14 cellular contexts compared by ENCODE assay signal in the genomic region with DNA sequence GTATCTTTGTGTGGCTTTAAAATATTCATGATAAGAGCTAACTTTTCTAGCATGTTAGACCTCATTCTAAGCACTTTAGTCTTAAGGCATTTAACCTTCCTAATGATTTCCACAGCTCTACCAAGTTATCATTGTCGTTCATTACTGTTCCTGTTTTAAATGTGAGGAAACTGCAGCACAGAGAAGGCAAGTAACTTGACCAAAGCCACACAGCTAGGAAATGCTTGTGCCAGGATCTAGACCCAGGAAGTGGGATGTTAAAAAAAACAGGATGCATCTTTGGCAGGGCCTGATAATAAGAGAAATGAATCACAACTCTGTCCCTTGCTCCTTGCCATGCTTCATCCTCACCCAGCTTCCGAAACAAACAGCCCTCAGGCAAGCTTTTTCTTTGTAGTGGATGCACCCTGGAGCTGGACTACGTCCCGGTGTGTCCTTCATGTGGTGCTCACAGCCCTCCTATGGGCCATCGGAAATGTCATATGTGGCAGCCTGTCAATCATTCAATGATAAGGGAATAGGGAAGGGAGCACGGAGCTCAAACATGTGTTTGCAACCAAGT.
DNase-seq lines count a peak whose midpoint lies in the region; ATAC-seq and TF ChIP-seq lines count a peak whose summit lies in the region.
"Had no signal": no experiment of that assay in that cellular context is flagged by ENCODE, and none has a peak within 500 bp of the region (broad histone marks: within the 10 kb centered on the region; RNA-seq: fewer than 3 reads in every experiment).

No MANE protein-coding gene starts in this region.

- H3K9me2 ChIP-seq in PC-3 (replicated peaks; ENCODE audit: low read length), result no peaks in the 10 kb centered on the region

- H3K36me3 ChIP-seq in HEK293 (ENCODE audit: control insufficient read depth in 2 of 2, insufficient read depth in 1 of 2, low read length in 2 of 2) (no peaks in the 10 kb centered on the region), PC-3 (ENCODE audit: low read depth, low read length) (no peaks in the 10 kb centered on the region), body of pancreas (replicated peaks in 1 of 2; ENCODE audit: insufficient read depth in 1 of 2, low read depth in 2 of 2) (no peaks in the 10 kb centered on the region)

- H3F3A ChIP-seq in PC-3 (ENCODE audit: low read length, unreplicated experiment), result no peaks in the 10 kb centered on the region

- no peak overlapping the region for H3K4me3 ChIP-seq in HEK293 (ENCODE audit: low read depth, low read length)
- no peak overlapping the region for H3K4me3 ChIP-seq in PC-3 (ENCODE audit: low read length)
- no peak overlapping the region for H3K4me3 ChIP-seq in epithelial cell of esophagus (ENCODE audit: low read length)
- H3K4me3 ChIP-seq in body of pancreas, result no peak overlapping the region
- H3K4me3 ChIP-seq: GM23338 had no signal

- CTCF ChIA-PET in HEK293 (lab: Yijun Ruan, JAX), result interaction anchor here (1.1 to 1.2 kb wide), 2 partner anchors 234 to 330 kb away, joined by 3 to 4 read pairs; no protein-coding TSS in a partner anchor
- CTCF ChIA-PET in PC-3 (lab: Charles Lee), result no interaction called here

- no TSS peak for BruUV-seq in PC-3 (replicated peaks; lab: Mats Ljungman, UMichigan)

- H3K27me3 ChIP-seq in PC-3 (ENCODE audit: low read length) (no peaks in the 10 kb centered on the region), body of pancreas (no peaks in the 10 kb centered on the region)

- H3K79me2 ChIP-seq in PC-3 (ENCODE audit: low read length), result no peaks in the 10 kb centered on the region

- POLR2A ChIA-PET in HEK293 (lab: Yijun Ruan, JAX) (no interaction called here), PC-3 (lab: Charles Lee; ENCODE audit: unreplicated experiment) (no interaction called here)

- H3K4me2 ChIP-seq in PC-3 (ENCODE audit: low read length), result no peak overlapping the region
- H3K4me2 ChIP-seq: GM23338 had no signal

- DNase-seq in Daoy (ENCODE audit: low read depth) (peak; percentile 32), PC-3 (peak; percentile 94), epithelial cell of esophagus (ENCODE audit: low read depth) (peak; percentile 41), body of pancreas (no peak), AG08396 (ENCODE audit: low spot score) (no peak)
- DNase-seq: ACHN; C1 segment of cervical spinal cord; CD4-positive, alpha-beta T cell; DMS153; DMS79 treated with DMSO at 0.1 percent for 48 hours; H7 had no signal

- no peaks in the 10 kb centered on the region for H4K20me1 ChIP-seq in PC-3 (ENCODE audit: low read length)

- no peaks in the 10 kb centered on the region for H3K9me3 ChIP-seq in HEK293 (ENCODE audit: control insufficient read depth, insufficient read depth, low read depth, low read length)
- H3K9me3 ChIP-seq in PC-3 (ENCODE audit: low read length), result no peaks in the 10 kb centered on the region
- no peaks in the 10 kb centered on the region for H3K9me3 ChIP-seq in body of pancreas

- no peak for TF ChIP-seq POLR2A in body of pancreas (IDR thresholded peaks at IDR 0.05)

- 79 to 91% methylated on average over 6 of the region's 6 CpGs for WGBS in body of pancreas, 2 donors

- ATAC-seq in PC-3 (peak; percentile 93), GM21717 (IDR thresholded peaks at IDR 0.05; ENCODE audit: unreplicated experiment) (no peak), body of pancreas (no peak)
- ATAC-seq: GM23338 had no signal

- no peak overlapping the region for H2AFZ ChIP-seq in PC-3 (ENCODE audit: low read length)
- H2AFZ ChIP-seq: GM23338 had no signal

- intact Hi-C loops in PC-3 (cut with micrococcal nuclease), result loop anchor here (2.0 kb wide), 1 partner anchor 54 kb away; no protein-coding TSS in a partner anchor
- intact Hi-C loops in body of pancreas (cut with DNase I), result no loop called here

- no peak overlapping the region for H3K9ac ChIP-seq in PC-3 (ENCODE audit: low read length)

- H3K4me1 ChIP-seq in HEK293 (ENCODE audit: control insufficient read depth, insufficient read depth, low read length) (peaks cover 6% of the 10 kb centered on the region), PC-3 (ENCODE audit: insufficient read depth, low read length) (peaks cover 31% of the 10 kb centered on the region), body of pancreas (peaks cover 11% of the 10 kb centered on the region)

- H3K27ac ChIP-seq in HEK293 (ENCODE audit: extremely low read depth, low read depth, low read length), result no peak overlapping the region
- peak overlapping the region; percentile 47 for H3K27ac ChIP-seq in PC-3 (ENCODE audit: low read length)
- no peak overlapping the region for H3K27ac ChIP-seq in body of pancreas

- no peak for TF ChIP-seq CTCF in HEK293 (tag by site-specific recombination; IDR thresholded peaks at IDR 0.05)
- TF ChIP-seq CTCF in PC-3 (conservative IDR thresholded peaks at IDR 0.05; ENCODE audit: low read depth, low read length), result no peak
- TF ChIP-seq CTCF in epithelial cell of esophagus (IDR thresholded peaks at IDR 0.05; ENCODE audit: insufficient read depth, low read depth, low read length, missing control alignments), result no peak
- no peak for TF ChIP-seq CTCF in body of pancreas (IDR thresholded peaks at IDR 0.05)

TF ChIP-seq in HEK293, 187 proteins besides CTCF, POLR2A, EP300 and RAD21:
- TF ChIP-seq, protein P1, sequence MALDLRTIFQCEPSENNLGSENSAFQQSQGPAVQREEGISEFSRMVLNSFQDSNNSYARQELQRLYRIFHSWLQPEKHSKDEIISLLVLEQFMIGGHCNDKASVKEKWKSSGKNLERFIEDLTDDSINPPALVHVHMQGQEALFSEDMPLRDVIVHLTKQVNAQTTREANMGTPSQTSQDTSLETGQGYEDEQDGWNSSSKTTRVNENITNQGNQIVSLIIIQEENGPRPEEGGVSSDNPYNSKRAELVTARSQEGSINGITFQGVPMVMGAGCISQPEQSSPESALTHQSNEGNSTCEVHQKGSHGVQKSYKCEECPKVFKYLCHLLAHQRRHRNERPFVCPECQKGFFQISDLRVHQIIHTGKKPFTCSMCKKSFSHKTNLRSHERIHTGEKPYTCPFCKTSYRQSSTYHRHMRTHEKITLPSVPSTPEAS (tag by site-specific recombination; IDR thresholded peaks at IDR 0.05), result no peak
- TF ChIP-seq ZNF302 (tag by site-specific recombination; IDR thresholded peaks at IDR 0.05; ENCODE audit: low read depth), result no peak
- peak; percentile 22; the same call in 1 of the 2 replicates for TF ChIP-seq ZNF768 (tag by site-specific recombination; IDR thresholded peaks at IDR 0.05)
- no peak for TF ChIP-seq ATF2 (tag by site-specific recombination; IDR thresholded peaks at IDR 0.05; ENCODE audit: low read depth)
- TF ChIP-seq ZSCAN16 (tag by site-specific recombination; IDR thresholded peaks at IDR 0.05), result no peak
- no peak for TF ChIP-seq ZNF239 (tag by site-specific recombination; IDR thresholded peaks at IDR 0.05)
- no peak for TF ChIP-seq SETDB1 (IDR thresholded peaks at IDR 0.05; ENCODE audit: insufficient read length, low read length)
- TF ChIP-seq, protein P2, sequence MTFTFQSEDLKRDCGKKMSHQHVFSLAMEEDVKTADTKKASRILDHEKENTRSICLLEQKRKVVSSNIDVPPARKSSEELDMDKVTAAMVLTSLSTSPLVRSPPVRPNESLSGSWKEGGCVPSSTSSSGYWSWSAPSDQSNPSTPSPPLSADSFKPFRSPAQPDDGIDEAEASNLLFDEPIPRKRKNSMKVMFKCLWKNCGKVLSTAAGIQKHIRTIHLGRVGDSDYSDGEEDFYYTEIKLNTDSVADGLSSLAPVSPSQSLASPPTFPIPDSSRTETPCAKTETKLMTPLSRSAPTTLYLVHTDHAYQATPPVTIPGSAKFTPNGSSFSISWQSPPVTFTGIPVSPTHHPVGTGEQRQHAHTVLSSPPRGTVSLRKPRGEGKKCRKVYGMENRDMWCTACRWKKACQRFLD (tag by site-specific recombination; IDR thresholded peaks at IDR 0.05), result no peak

Comparison
In these comparisons a context has a peak if more than half of its experiments do, and no peak if none do; other contexts are left out.
1. DNase-seq: peak in Daoy (single experiment), PC-3 (single experiment) and epithelial cell of esophagus (single experiment); none in body of pancreas (0 of 4) and AG08396 (single experiment).